ENCODE assay signal across 29 cellular contexts in the genomic region with DNA sequence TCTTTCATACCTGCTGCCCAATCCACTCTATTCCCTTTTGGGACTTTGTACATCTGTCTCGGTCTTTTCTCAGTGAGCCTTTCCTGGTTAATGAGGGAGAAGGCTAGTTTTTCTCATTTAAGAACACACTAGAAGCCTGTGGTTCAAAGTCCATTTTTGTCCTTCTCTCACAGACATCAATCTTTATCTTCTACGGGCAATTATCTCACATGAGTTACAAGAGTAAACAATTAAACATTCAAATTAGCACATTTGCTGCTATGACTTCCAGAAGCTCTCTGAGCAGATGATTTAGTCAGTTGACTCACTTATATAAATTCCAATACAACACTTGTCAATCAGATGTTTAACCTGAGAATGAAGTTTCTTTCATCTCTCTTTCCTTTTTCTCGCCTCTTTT.
"Had no signal": no experiment of that assay in that cellular context is flagged by ENCODE, and none has a peak within 500 bp of the region (broad histone marks: within the 10 kb centered on the region; RNA-seq: fewer than 3 reads in every experiment).

No MANE protein-coding gene starts in this region.

- ATAC-seq: activated CD4-positive, alpha-beta T cell treated with anti-CD3 and anti-CD28 coated beads for 36 hours; activated T-helper 17 cell treated with anti-CD3 and anti-CD28 coated beads, Interleukin-2, amount 50 U/mL, for 72 hours; foreskin keratinocyte; gastrocnemius medialis; heart left ventricle had no signal

- H3K9me3 ChIP-seq: colonic mucosa, esophagus muscularis mucosa, gastrocnemius medialis had no signal

- H3K4me3 ChIP-seq: colonic mucosa, dorsolateral prefrontal cortex, esophagus muscularis mucosa, gastrocnemius medialis, heart left ventricle had no signal

- H3K36me3 ChIP-seq: brain microvascular endothelial cell, colonic mucosa, esophagus muscularis mucosa, gastrocnemius medialis, heart left ventricle had no signal

- FAIRE-seq: astrocyte had no signal

- DNase-seq: activated CD4-positive, alpha-beta memory T cell treated with anti-CD3 and anti-CD28 coated beads, Interleukin-2, amount 10 ng/mL, durations not matched to agents 7 days and 5 days; activated CD4-positive, alpha-beta T cell treated with anti-CD3 and anti-CD28 coated beads for 36 hours; activated CD4-positive, alpha-beta T cell treated with anti-CD3 and anti-CD28 coated beads, Interleukin-2, amount 10 ng/mL, durations not matched to agents 7 days and 5 days; activated CD4-positive, alpha-beta T cell treated with anti-CD3 and anti-CD28 coated beads, Interleukin-2, amount 50 U/mL, for 4 hours; activated CD4-positive, CD25-positive, alpha-beta regulatory T cell; activated CD4-positive, CD25-positive, alpha-beta regulatory T cell treated with anti-CD3 and anti-CD28 coated beads, Interleukin-2, amount 50 U/mL, for 72 hours; activated CD8-positive, alpha-beta memory T cell treated with anti-CD3 and anti-CD28 coated beads, Interleukin-2, amount 50 U/mL, for 48 hours; activated effector memory CD4-positive, alpha-beta T cell treated with Interleukin-2 at 50 U/mL for 16 hours; activated gamma-delta T cell treated with Interleukin-2 at 50 U/mL for 16 hours; activated naive CD4-positive, alpha-beta T cell treated with anti-CD3 and anti-CD28 coated beads, Interleukin-2, amount 50 U/mL, for 16 hours; activated naive CD4-positive, alpha-beta T cell treated with Interleukin-2 at 50 U/mL for 16 hours; activated T-cell treated with anti-CD3 and anti-CD28 coated beads for 4 hours; activated T-cell treated with anti-CD3 and anti-CD28 coated beads, Interleukin-2, amount 50 U/mL, for 24 hours; amniotic stem cell; anterior cingulate cortex; brain microvascular endothelial cell; caudate nucleus; colonic mucosa; dorsolateral prefrontal cortex; effector memory CD4-positive, alpha-beta T cell; endodermal cell; foreskin keratinocyte; gastrocnemius medialis; glutamatergic neuron; heart left ventricle; T-helper 2 cell had no signal

- H3K4me1 ChIP-seq: esophagus muscularis mucosa, foreskin keratinocyte, gastrocnemius medialis, heart left ventricle had no signal
